In genomic region chr20:54995553-54995952, GRCh38 we compare ENCODE assay signal across 21 cellular contexts.
DNase-seq lines count a peak whose midpoint lies in the region; ATAC-seq, FAIRE-seq and TF ChIP-seq lines count a peak whose summit lies in the region.
"Had no signal": no experiment of that assay in that cellular context is flagged by ENCODE, and none has a peak within 500 bp of the region (broad histone marks: within the 10 kb centered on the region; RNA-seq: fewer than 3 reads in every experiment).

No MANE protein-coding gene starts in this region.

- H3K9me1 ChIP-seq in endothelial cell of umbilical vein (replicated peaks; ENCODE audit: control insufficient read depth, extremely low read depth, insufficient read depth, low read length), result no peaks in the 10 kb centered on the region

- CTCF ChIA-PET in SK-N-SH (lab: Yijun Ruan, JAX), result interaction anchor here (1.3 kb wide), 1 partner anchor 12 kb away, joined by 4 read pairs; no protein-coding TSS in a partner anchor
- CTCF ChIA-PET in endothelial cell of umbilical vein (lab: Charles Lee), result no interaction called here
- CTCF ChIA-PET in OCI-LY7 (lab: Charles Lee; ENCODE audit: unreplicated experiment), result no interaction called here

- H3K27me3 ChIP-seq in SK-N-SH (ENCODE audit: insufficient read depth) (no peaks in the 10 kb centered on the region), endothelial cell of umbilical vein (ENCODE audit: control insufficient read depth in 2 of 2, insufficient read depth in 2 of 2, low read length in 2 of 2) (no peaks in the 10 kb centered on the region), tibial nerve (no peaks in the 10 kb centered on the region), MM.1S (replicated peaks; ENCODE audit: insufficient read depth, low read length) (no peaks in the 10 kb centered on the region)
- H3K27me3 ChIP-seq: BLaER1, left lung, Peyer's patch, tibial artery had no signal

- H3F3A ChIP-seq in SK-N-SH (replicated peaks; ENCODE audit: insufficient read depth), result no peaks in the 10 kb centered on the region
- H3F3A ChIP-seq in MM.1S (ENCODE audit: insufficient read depth, low read length), result no peaks in the 10 kb centered on the region

- TF ChIP-seq RAD21 in SK-N-SH (IDR thresholded peaks at IDR 0.05; ENCODE audit: low read length), result no peak

- H4K20me1 ChIP-seq in SK-N-SH (ENCODE audit: insufficient read depth) (no peaks in the 10 kb centered on the region), endothelial cell of umbilical vein (replicated peaks; ENCODE audit: control insufficient read depth, extremely low read depth, insufficient read depth, low read length) (no peaks in the 10 kb centered on the region), MM.1S (ENCODE audit: insufficient read depth, low read length) (no peaks in the 10 kb centered on the region), OCI-LY7 (ENCODE audit: insufficient read depth, low read length) (no peaks in the 10 kb centered on the region)
- H4K20me1 ChIP-seq: BLaER1 had no signal

- H3K4me2 ChIP-seq in SK-N-SH (no peak overlapping the region), endothelial cell of umbilical vein (ENCODE audit: insufficient read depth, low read length) (no peak overlapping the region), MM.1S (ENCODE audit: low read depth, low read length) (no peak overlapping the region), OCI-LY7 (ENCODE audit: low read length) (no peak overlapping the region)
- H3K4me2 ChIP-seq: BLaER1 had no signal

- 18% methylated on average over 5 of the region's 5 CpGs for WGBS in SK-N-SH (ENCODE audit: low lambda C conversion rate)
- WGBS in tibial nerve, 2 donors, result 64 to 71% methylated on average over 5 of the region's 5 CpGs

- dilution Hi-C loops in endothelial cell of umbilical vein (cut with MboI; ENCODE audit: extremely low pct_ligation_motif_present, low sequenced_read_pairs), result no loop called here

- TF ChIP-seq POLR2A in endothelial cell of umbilical vein (IDR thresholded peaks at IDR 0.05; ENCODE audit: low read depth, low read length), result no peak
- no peak for TF ChIP-seq POLR2A in tibial nerve (IDR thresholded peaks at IDR 0.05)

- H3K4me1 ChIP-seq in SK-N-SH (ENCODE audit: control insufficient read depth in 1 of 2, insufficient read depth in 2 of 2, low read depth in 1 of 2, low read length in 1 of 2), result peaks cover 0 to 2% of the 10 kb centered on the region in 2 experiments; a peak in 1 of 4 replicates
- H3K4me1 ChIP-seq in endothelial cell of umbilical vein (ENCODE audit: control insufficient read depth, extremely low read depth, insufficient read depth, low read length), result no peaks in the 10 kb centered on the region
- H3K4me1 ChIP-seq in tibial nerve, result no peaks in the 10 kb centered on the region
- no peaks in the 10 kb centered on the region for H3K4me1 ChIP-seq in MM.1S (ENCODE audit: low read length)
- H3K4me1 ChIP-seq in OCI-LY7 (ENCODE audit: insufficient read depth, low read length, poor library complexity, severe bottlenecking), result no peaks in the 10 kb centered on the region
- H3K4me1 ChIP-seq: BLaER1, HAP-1, left lung, Peyer's patch, tibial artery had no signal

- H3K9me3 ChIP-seq in SK-N-SH (0 out of 2 replicates have a peak, but pooled peaks cover 6% of the 10 kb centered on the region), endothelial cell of umbilical vein (replicated peaks; ENCODE audit: control insufficient read depth, insufficient read depth, low read length) (peaks cover 7% of the 10 kb centered on the region), tibial nerve (no peaks in the 10 kb centered on the region), MM.1S (replicated peaks; ENCODE audit: insufficient read depth, low read length) (no peaks in the 10 kb centered on the region), OCI-LY7 (ENCODE audit: low read length) (no peaks in the 10 kb centered on the region)
- H3K9me3 ChIP-seq: BLaER1, HAP-1, left lung, Peyer's patch, tibial artery had no signal

- no peak overlapping the region for H3K4me3 ChIP-seq in SK-N-SH (ENCODE audit: low read depth in 2 of 2, low read length in 1 of 2)
- H3K4me3 ChIP-seq in endothelial cell of umbilical vein (replicated peaks in 1 of 3; ENCODE audit: insufficient read depth in 1 of 3, low read depth in 1 of 3, low read length in 3 of 3), result no peak overlapping the region
- H3K4me3 ChIP-seq in tibial nerve, result no peak overlapping the region
- no peak overlapping the region for H3K4me3 ChIP-seq in MM.1S (ENCODE audit: low read length)
- no peak overlapping the region for H3K4me3 ChIP-seq in OCI-LY7 (ENCODE audit: low read depth, low read length, poor library complexity, severe bottlenecking)
- H3K4me3 ChIP-seq: BLaER1, HAP-1, left lung, Peyer's patch, SK-N-MC, tibial artery had no signal

- ATAC-seq in SK-N-SH treated with all-trans-retinoic acid at 6 μM for 48 hours, result no peak
- ATAC-seq: left lung; naive thymus-derived CD8-positive, alpha-beta T cell; stimulated activated naive CD8-positive, alpha-beta T cell treated with anti-CD3 and anti-CD28 coated beads, Interleukin-15, amount 100 ng/mL, for 72 hours had no signal

- DNase-seq in SK-N-SH, result no peak
- peak; percentile 64 for DNase-seq in RKO (ENCODE audit: low spot score)
- no peak for DNase-seq in endothelial cell of umbilical vein (ENCODE audit: low read depth, low spot score)
- DNase-seq in tibial nerve (ENCODE audit: low spot score in 2 of 2), result no peak
- no peak for DNase-seq in MM.1S
- no peak for DNase-seq in NCI-H2107 (lab: John Stamatoyannopoulos, UW)
- no peak for DNase-seq in OCI-LY7 (ENCODE audit: low spot score)
- DNase-seq: activated CD4-positive, alpha-beta memory T cell treated with anti-CD3 and anti-CD28 coated beads, Interleukin-2, amount 10 ng/mL, durations not matched to agents 7 days and 5 days; activated CD4-positive, CD25-positive, alpha-beta regulatory T cell; COR-L47; KG1; left lung; naive thymus-derived CD8-positive, alpha-beta T cell; NCI-H1930; Peyer's patch; stimulated activated naive CD8-positive, alpha-beta T cell treated with anti-CD3 and anti-CD28 coated beads, Interleukin-15, amount 100 ng/mL, for 72 hours; tibial artery had no signal

- intact Hi-C loops in endothelial cell of umbilical vein (cut with micrococcal nuclease) (no loop called here), OCI-LY7 (cut with micrococcal nuclease; ENCODE audit: unreplicated experiment) (no loop called here)

- H2AFZ ChIP-seq in SK-N-SH (ENCODE audit: low read depth) (no peak overlapping the region), endothelial cell of umbilical vein (ENCODE audit: low read depth, low read length) (no peak overlapping the region), MM.1S (ENCODE audit: low read length) (no peak overlapping the region), OCI-LY7 (ENCODE audit: low read length) (no peak overlapping the region)

- BruUV-seq in endothelial cell of umbilical vein (replicated peaks; lab: Mats Ljungman, UMichigan) (no TSS peak), OCI-LY7 (replicated peaks; lab: Mats Ljungman, UMichigan) (no TSS peak)

- H3K36me3 ChIP-seq in SK-N-SH (replicated peaks in 1 of 2; ENCODE audit: control insufficient read depth in 1 of 2, insufficient read depth in 2 of 2, low read length in 1 of 2) (no peaks in the 10 kb centered on the region), endothelial cell of umbilical vein (ENCODE audit: control insufficient read depth in 2 of 2, extremely low read depth in 1 of 2, insufficient read depth in 2 of 2, low read length in 2 of 2) (no peaks in the 10 kb centered on the region), tibial nerve (no peaks in the 10 kb centered on the region), MM.1S (replicated peaks; ENCODE audit: insufficient read depth, low read length) (no peaks in the 10 kb centered on the region), OCI-LY7 (ENCODE audit: insufficient read depth, low read length) (no peaks in the 10 kb centered on the region)
- H3K36me3 ChIP-seq: BLaER1, HAP-1, left lung, Peyer's patch, tibial artery had no signal

- H3K9me2 ChIP-seq in SK-N-SH (no peaks in the 10 kb centered on the region), MM.1S (replicated peaks; ENCODE audit: insufficient read depth, low read length) (no peaks in the 10 kb centered on the region), OCI-LY7 (ENCODE audit: insufficient read depth, low read length) (no peaks in the 10 kb centered on the region)

- no peak for TF ChIP-seq CTCF in SK-N-SH (IDR thresholded peaks at IDR 0.05)
- no peak for TF ChIP-seq CTCF in endothelial cell of umbilical vein (IDR thresholded peaks at IDR 0.05; ENCODE audit: extremely low read depth in 1 of 2, insufficient read depth in 1 of 2, low read depth in 1 of 2, low read length in 2 of 2)
- TF ChIP-seq CTCF in tibial nerve (IDR thresholded peaks at IDR 0.05), result no peak
- no peak for TF ChIP-seq CTCF in MM.1S (IDR thresholded peaks at IDR 0.05; ENCODE audit: low read length)
- no peak for TF ChIP-seq CTCF in OCI-LY7 (conservative IDR thresholded peaks at IDR 0.05; ENCODE audit: low read length)

- FAIRE-seq in endothelial cell of umbilical vein (lab: Jason Lieb, UNC), result no peak

- H3K79me2 ChIP-seq in SK-N-SH (ENCODE audit: insufficient read depth), result no peaks in the 10 kb centered on the region
- no peaks in the 10 kb centered on the region for H3K79me2 ChIP-seq in endothelial cell of umbilical vein (ENCODE audit: control insufficient read depth, insufficient read depth, low read length)
- no peaks in the 10 kb centered on the region for H3K79me2 ChIP-seq in MM.1S (ENCODE audit: low read length)
- H3K79me2 ChIP-seq in OCI-LY7 (ENCODE audit: insufficient read depth, low read depth, low read length), result no peaks in the 10 kb centered on the region

- no peak overlapping the region for H3K9ac ChIP-seq in SK-N-SH
- H3K9ac ChIP-seq in endothelial cell of umbilical vein (replicated peaks; ENCODE audit: extremely low read depth, insufficient read depth, low read length), result no peak overlapping the region
- no peak overlapping the region for H3K9ac ChIP-seq in MM.1S (ENCODE audit: low read length)
- H3K9ac ChIP-seq: BLaER1 had no signal

- POLR2A ChIA-PET in SK-N-SH (lab: Yijun Ruan, JAX) (no interaction called here), endothelial cell of umbilical vein (lab: Charles Lee) (no interaction called here), OCI-LY7 (lab: Charles Lee) (no interaction called here)

- TF ChIP-seq EP300 in SK-N-SH (IDR thresholded peaks at IDR 0.05; ENCODE audit: borderline replicate concordance in 1 of 2, low read depth in 1 of 2, low read length in 1 of 2) (no peak), tibial nerve (IDR thresholded peaks at IDR 0.05) (no peak)

- H3K27ac ChIP-seq in SK-N-SH (ENCODE audit: low read depth in 2 of 2, low read length in 1 of 2), result no peak overlapping the region
- H3K27ac ChIP-seq in endothelial cell of umbilical vein (ENCODE audit: insufficient read depth, low read depth, low read length), result no peak overlapping the region
- H3K27ac ChIP-seq in tibial nerve, result no peak overlapping the region
- no peak overlapping the region for H3K27ac ChIP-seq in MM.1S (ENCODE audit: low read length)
- H3K27ac ChIP-seq in OCI-LY7 (ENCODE audit: low read depth, low read length, poor library complexity, severe bottlenecking), result no peak overlapping the region
- H3K27ac ChIP-seq: BLaER1, left lung, Peyer's patch, SK-N-MC, tibial artery had no signal

TF ChIP-seq in SK-N-SH treated with all-trans-retinoic acid at 6 μM for 48 hours, 23 proteins besides CTCF, POLR2A, EP300 and RAD21 (continues in another document):
- TF ChIP-seq BACH2 (CRISPR knock-in tag; IDR thresholded peaks at IDR 0.05; ENCODE audit: borderline replicate concordance), result no peak

TF ChIP-seq in endothelial cell of umbilical vein, 7 proteins besides CTCF, POLR2A, EP300 and RAD21 (continues in another document):
- TF ChIP-seq FOS (IDR thresholded peaks at IDR 0.05; ENCODE audit: borderline replicate concordance, insufficient read depth, low read length), result peak; percentile 53
